Comparison of ENCODE assay signal across 1 cellular context in genomic region chr9:115739096-115739875, GRCh38.
TF ChIP-seq lines count a peak whose summit lies in the region.

No MANE protein-coding gene starts in this region.

TF ChIP-seq in WTC11, 78 proteins besides CTCF, POLR2A, EP300 and RAD21:
- TF ChIP-seq PRDM15 (CRISPR knock-in tag; IDR thresholded peaks at IDR 0.05) = no peak
